28 cellular contexts compared by ENCODE assay signal in the genomic region with DNA sequence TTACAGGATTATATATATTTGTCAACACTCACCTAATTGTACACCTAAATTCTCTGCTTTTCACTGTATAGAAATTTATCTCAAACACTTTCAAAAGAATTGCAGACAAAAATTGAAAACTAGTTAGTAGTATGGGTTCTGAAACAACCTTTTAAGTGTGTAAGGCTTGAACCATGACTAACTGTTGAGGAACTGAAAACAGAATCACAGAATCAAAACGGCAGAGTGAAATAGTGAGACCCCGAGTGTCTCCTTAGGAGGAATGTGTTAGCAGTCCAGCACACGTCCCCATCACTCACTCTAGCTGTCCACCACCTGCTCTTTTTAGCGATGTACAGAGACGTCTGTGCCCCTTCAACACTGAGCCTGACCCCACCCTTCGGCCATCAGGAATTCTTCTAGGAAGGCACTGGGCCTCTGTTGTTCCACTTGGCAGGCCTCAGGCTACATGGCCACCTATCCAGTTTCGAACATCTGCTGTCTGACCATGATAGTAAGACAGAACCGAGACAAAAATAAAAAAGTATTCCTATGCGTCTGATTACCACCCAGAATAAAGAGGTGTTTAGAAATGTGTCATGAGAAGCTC.
"Had no signal": no experiment of that assay in that cellular context is flagged by ENCODE, and none has a peak within 500 bp of the region (broad histone marks: within the 10 kb centered on the region; RNA-seq: fewer than 3 reads in every experiment).

No MANE protein-coding gene starts in this region.

- H3K4me3 ChIP-seq: adrenal gland, body of pancreas, breast epithelium, Peyer's patch had no signal

- H3K36me3 ChIP-seq: adrenal gland, breast epithelium, Peyer's patch had no signal

- H3K9me3 ChIP-seq: adrenal gland, body of pancreas, breast epithelium, Peyer's patch had no signal

- DNase-seq: activated CD4-positive, alpha-beta T cell treated with anti-CD3 and anti-CD28 coated beads, Interleukin-2, amount 10 ng/mL, durations not matched to agents 24 days and 14 days; activated CD4-positive, alpha-beta T cell treated with anti-CD3 and anti-CD28 coated beads, Interleukin-2, amount 50 U/mL, for 4 hours; activated CD8-positive, alpha-beta T cell treated with anti-CD3 and anti-CD28 coated beads for 36 hours; activated gamma-delta T cell; activated naive CD4-positive, alpha-beta T cell treated with anti-CD3 and anti-CD28 coated beads for 36 hours; activated T-cell treated with anti-CD3 and anti-CD28 coated beads, Interleukin-2, amount 50 U/mL, for 24 hours; adrenal gland; body of pancreas; cerebellar nuclear complex; NCI-H1105; NCI-H1417 treated with DMSO at 0.1 percent for 48 hours; NCI-H187 treated with DMSO at 0.1 percent for 48 hours; NCI-H2081; NCI-H2171 treated with DMSO at 0.1 percent for 48 hours; NCI-H2227 treated with DMSO at 0.1 percent for 48 hours; NCI-H446; NCI-H524; NCI-H69; NK-92 treated with Interleukin-12 subunit alpha and Interleukin-12 subunit beta, amount 100 ng/mL, for 24 hours; PC-3; Peyer's patch; RPMI8226; SHP77 treated with DMSO at 0.1 percent for 48 hours; SW 1271; T1000 had no signal

- H3K27me3 ChIP-seq: adrenal gland, body of pancreas, breast epithelium, Peyer's patch had no signal

- H3K4me1 ChIP-seq: adrenal gland, body of pancreas, breast epithelium, Peyer's patch had no signal

- ATAC-seq: activated CD8-positive, alpha-beta T cell treated with anti-CD3 and anti-CD28 coated beads for 36 hours; activated naive CD4-positive, alpha-beta T cell treated with anti-CD3 and anti-CD28 coated beads, Interleukin-2, amount 50 U/mL, for 72 hours; body of pancreas; PC-3 had no signal

- H3K27ac ChIP-seq: adrenal gland, body of pancreas, breast epithelium, KMS-11, Peyer's patch had no signal

- H3K4me2 ChIP-seq: KMS-11 had no signal

- H3K9ac ChIP-seq: KMS-11 had no signal
